In genomic region chr9:93064392-93065124, GRCh38 we compare ENCODE assay signal across 9 cellular contexts.
DNase-seq lines count a peak whose midpoint lies in the region; ATAC-seq lines count a peak whose summit lies in the region.
"Had no signal": no experiment of that assay in that cellular context is flagged by ENCODE, and none has a peak within 500 bp of the region (broad histone marks: within the 10 kb centered on the region; RNA-seq: fewer than 3 reads in every experiment).

No MANE protein-coding gene starts in this region.

- H3K4me1 Mint-ChIP-seq in activated naive CD8-positive, alpha-beta T cell (ENCODE audit: low read depth), result peaks cover 89% of the 10 kb centered on the region

- H3K27me3 Mint-ChIP-seq in activated naive CD8-positive, alpha-beta T cell, result no peaks in the 10 kb centered on the region

- ATAC-seq in GM19395 (IDR thresholded peaks at IDR 0.05; ENCODE audit: unreplicated experiment) (peak; percentile 89), HG03460 (IDR thresholded peaks at IDR 0.05; ENCODE audit: unreplicated experiment) (peak; percentile 84)

- peak overlapping the region; percentile 85 for H3K4me3 Mint-ChIP-seq in activated naive CD8-positive, alpha-beta T cell

- H3K4me3 ChIP-seq in skin epidermis, result no peak overlapping the region

- peak; percentile 31 for DNase-seq in Ammon's horn (ENCODE audit: low spot score)
- peak; percentile 69 to 98 (median 80) for DNase-seq in T-helper 1 cell
- DNase-seq in HPDE6-E6E7 (ENCODE audit: extremely low spot score), result no peak
- DNase-seq in cortex of kidney (lab: John Stamatoyannopoulos, UW), result no peak

- H3K27ac ChIP-seq in skin epidermis, result peak overlapping the region in 12 of 21 experiments; percentile 22 to 90 (median 56)
- H3K27ac ChIP-seq: C4-2B had no signal

- peaks cover 2% of the 10 kb centered on the region for H3K36me3 Mint-ChIP-seq in activated naive CD8-positive, alpha-beta T cell

- peak overlapping the region; percentile 98 for H3K27ac Mint-ChIP-seq in activated naive CD8-positive, alpha-beta T cell

- H3K9me3 Mint-ChIP-seq in activated naive CD8-positive, alpha-beta T cell (ENCODE audit: low read depth), result no peaks in the 10 kb centered on the region

Comparison
In these comparisons a context has a peak if more than half of its experiments do, and no peak if none do; other contexts are left out.
1. DNase-seq: peak in Ammon's horn (single experiment) and T-helper 1 cell (5 of 5); none in HPDE6-E6E7 (single experiment) and cortex of kidney (single experiment).